Comparison of ENCODE assay signal across 8 cellular contexts in genomic region chr15:45307230-45307924, GRCh38. TPM values are rescaled to one million over a fixed set of nuclear protein-coding genes. Genes with fewer than 3 reads are reported as not detected.
DNase-seq lines count a peak whose midpoint lies in the region; ATAC-seq and TF ChIP-seq lines count a peak whose summit lies in the region.

No MANE protein-coding gene starts in this region.

- WGBS in right lobe of liver (ENCODE audit: insufficient coverage, low coverage, low lambda C conversion rate, missing lambda C conversion rate), result 21% methylated on average over 5 of the region's 5 CpGs

- peak; percentile 64 for DNase-seq in GM10266 (ENCODE audit: extremely low spot score)
- DNase-seq in NCI-H2227 treated with DMSO at 0.1 percent for 48 hours (lab: John Stamatoyannopoulos, UW), result peak; percentile 2
- DNase-seq in cerebellum (ENCODE audit: low spot score), result peak; percentile 62
- DNase-seq in right lobe of liver, result no peak
- DNase-seq in upper lobe of right lung, result no peak
- no peak for DNase-seq in NCI-H2196 (lab: John Stamatoyannopoulos, UW; ENCODE audit: unreplicated experiment)

- H2AFZ ChIP-seq in ACC112 (ENCODE audit: low read length, unreplicated experiment), result peak overlapping the region; percentile 64

- H3K4me3 ChIP-seq in ACC112 (ENCODE audit: low read depth, low read length), result peak overlapping the region; percentile 73
- peak overlapping the region in 1 of 3 donors; percentile 5 for H3K4me3 ChIP-seq in right lobe of liver
- H3K4me3 ChIP-seq in upper lobe of right lung, result peak overlapping the region; percentile 22

- no peaks in the 10 kb centered on the region for H3K36me3 ChIP-seq in ACC112 (ENCODE audit: insufficient read depth, low read length)
- H3K36me3 ChIP-seq in right lobe of liver, result no peaks in the 10 kb centered on the region
- no peaks in the 10 kb centered on the region for H3K36me3 ChIP-seq in upper lobe of right lung

- peak; percentile 80 to 90 (median 90) for ATAC-seq in right lobe of liver
- peak; percentile 69 for ATAC-seq in upper lobe of right lung
- ATAC-seq in GM21526 (IDR thresholded peaks at IDR 0.05; ENCODE audit: low FRiP score, unreplicated experiment), result no peak

- H3K4me1 ChIP-seq in ACC112 (ENCODE audit: control insufficient read depth, insufficient read depth, low read length, unreplicated experiment), result no peaks in the 10 kb centered on the region
- H3K4me1 ChIP-seq in right lobe of liver, result peaks cover 0 to 16% (median 0%) of the 10 kb centered on the region in 4 donors
- H3K4me1 ChIP-seq in upper lobe of right lung, result no peaks in the 10 kb centered on the region

- H3K79me2 ChIP-seq in ACC112 (ENCODE audit: control insufficient read depth, insufficient read depth, low read length, unreplicated experiment), result no peaks in the 10 kb centered on the region

- H3K27me3 ChIP-seq in ACC112 (ENCODE audit: insufficient read depth, low read length), result peaks cover 46% of the 10 kb centered on the region
- no peaks in the 10 kb centered on the region for H3K27me3 ChIP-seq in right lobe of liver
- peaks cover 17% of the 10 kb centered on the region for H3K27me3 ChIP-seq in upper lobe of right lung

- intact Hi-C loops in right lobe of liver (cut with DNase I) (no loop called here), upper lobe of right lung (cut with DNase I) (no loop called here)

- peak; percentile 58 for TF ChIP-seq CTCF in GM10266 (IDR thresholded peaks at IDR 0.05; ENCODE audit: control insufficient read depth, insufficient read depth, low read depth, missing control alignments)
- peak; percentile 66 to 79 (median 70) for TF ChIP-seq CTCF in right lobe of liver (IDR thresholded peaks at IDR 0.05)
- peak; percentile 66 for TF ChIP-seq CTCF in upper lobe of right lung (IDR thresholded peaks at IDR 0.05)

- H3K27ac ChIP-seq in ACC112 (ENCODE audit: low read depth, low read length) (no peak overlapping the region), right lobe of liver (peak overlapping the region in 1 of 3 donors; percentile 42), upper lobe of right lung (no peak overlapping the region)

- TF ChIP-seq POLR2A in right lobe of liver (IDR thresholded peaks at IDR 0.05), result no peak

- H3K9me3 ChIP-seq in right lobe of liver, result no peaks in the 10 kb centered on the region
- H3K9me3 ChIP-seq in upper lobe of right lung, result no peaks in the 10 kb centered on the region

RNA-seq across cellular contexts. Expression of gene SLC28A2, which starts 55.3 kb away (rescaled TPM):
- total RNA-seq in cerebellum (not detected), right lobe of liver (under 1 TPM in 4 of 6 experiments, not detected in 2; 0.04 to 0.81 (median 0.19) TPM), upper lobe of right lung (0.35 TPM)

Comparison
In these comparisons a context has a peak if more than half of its experiments do, and no peak if none do; other contexts are left out.
1. DNase-seq: peak in GM10266 (single experiment), NCI-H2227 treated with DMSO at 0.1 percent for 48 hours (single experiment) and cerebellum (single experiment); none in right lobe of liver (0 of 3), upper lobe of right lung (single experiment) and NCI-H2196 (single experiment).
2. Peak in every context shown above with its lines, with median percentiles within 50 percentile points of each other: CTCF ChIP-seq.